17 cellular contexts compared by ENCODE assay signal in the genomic region with DNA sequence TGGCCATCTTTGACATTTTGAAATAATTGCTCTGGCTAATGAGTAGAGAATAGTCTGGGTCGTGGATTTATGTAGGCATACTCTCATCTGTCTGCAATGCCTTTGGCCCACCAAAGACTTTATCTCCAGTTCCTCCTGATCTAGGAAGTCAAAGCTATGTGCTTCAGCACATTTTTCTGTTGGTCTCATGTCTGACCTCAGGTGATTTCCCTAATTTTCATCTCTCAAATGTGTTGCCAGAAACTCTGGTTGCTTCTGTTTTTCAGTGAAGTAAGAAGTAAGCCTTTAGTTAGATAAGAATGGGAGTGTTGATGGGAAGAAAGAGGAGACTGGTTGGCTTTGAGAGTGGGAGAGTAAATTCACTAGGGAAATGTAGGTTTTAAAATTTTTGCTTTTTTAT.
A peak's percentile ranks its signal among the peaks of the same experiment; 100 is the strongest.
DNase-seq lines count a peak whose midpoint lies in the region; ATAC-seq and TF ChIP-seq lines count a peak whose summit lies in the region.
"Had no signal": no experiment of that assay in that cellular context is flagged by ENCODE, and none has a peak within 500 bp of the region (broad histone marks: within the 10 kb centered on the region; RNA-seq: fewer than 3 reads in every experiment).

No MANE protein-coding gene starts in this region.

- H3K4me1 Mint-ChIP-seq in MCF 10A (ENCODE audit: insufficient read depth, unreplicated experiment): no peaks in the 10 kb centered on the region
- H3K4me1 Mint-ChIP-seq: B cell; CD4-positive, CD25-positive, alpha-beta regulatory T cell; GM23338; H9 had no signal

- CTCF ChIA-PET in MCF 10A (lab: Yijun Ruan, JAX): interaction anchor here (0.6 to 6.9 kb wide), 2 partner anchors 145 to 262 kb away, joined by 3 to 116 read pairs; no protein-coding TSS in a partner anchor

- DNase-seq in effector CD4-positive, alpha-beta T cell: no peak
- no peak for DNase-seq in MCF 10A (ENCODE audit: unreplicated experiment)
- no peak for DNase-seq in UCSD-AML1 (lab: John Stamatoyannopoulos, UW; ENCODE audit: unreplicated experiment)
- DNase-seq: Caco-2; CD4-positive, CD25-positive, alpha-beta regulatory T cell; CD8-positive, alpha-beta T cell; DMS153; DND-41; H9 had no signal

- intact Hi-C loops in MCF 10A (cut with micrococcal nuclease): no loop called here

- no peaks in the 10 kb centered on the region for H3K27me3 Mint-ChIP-seq in MCF 10A (ENCODE audit: insufficient read depth, unreplicated experiment)

- ATAC-seq in GM18520 (IDR thresholded peaks at IDR 0.05; ENCODE audit: unreplicated experiment) (peak; percentile 88), GM19463 (IDR thresholded peaks at IDR 0.05; ENCODE audit: unreplicated experiment) (peak; percentile 68), HG02870 (IDR thresholded peaks at IDR 0.05; ENCODE audit: unreplicated experiment) (peak; percentile 58), HG03442 (IDR thresholded peaks at IDR 0.05; ENCODE audit: unreplicated experiment) (peak; percentile 78), esophagus mucosa (no peak)
- ATAC-seq: CD8-positive, alpha-beta T cell; GM23338; HCT116 had no signal

- H3K4me3 Mint-ChIP-seq in MCF 10A (ENCODE audit: unreplicated experiment): no peak overlapping the region
- H3K4me3 Mint-ChIP-seq: B cell; CD4-positive, CD25-positive, alpha-beta regulatory T cell; CD8-positive, alpha-beta T cell; GM23338; H9 had no signal

- no peaks in the 10 kb centered on the region for H3K36me3 Mint-ChIP-seq in MCF 10A (ENCODE audit: insufficient read depth, unreplicated experiment)
- H3K36me3 Mint-ChIP-seq: CD4-positive, CD25-positive, alpha-beta regulatory T cell had no signal

- peaks cover 22% of the 10 kb centered on the region for H3K9me3 Mint-ChIP-seq in MCF 10A (ENCODE audit: unreplicated experiment)

- no TSS peak for BruUV-seq in MCF 10A (replicated peaks; lab: Mats Ljungman, UMichigan)

- POLR2A ChIA-PET in MCF 10A (lab: Yijun Ruan, JAX): no interaction called here

- TF ChIP-seq CTCF in MCF 10A (IDR thresholded peaks at IDR 0.05; ENCODE audit: unreplicated experiment): no peak

- H3K27ac Mint-ChIP-seq in MCF 10A (ENCODE audit: low read depth, unreplicated experiment): no peak overlapping the region
- H3K27ac Mint-ChIP-seq: B cell; CD4-positive, CD25-positive, alpha-beta regulatory T cell; CD8-positive, alpha-beta T cell; GM23338; H9 had no signal
